Comparison of ENCODE assay signal across 8 cellular contexts in the genomic region with DNA sequence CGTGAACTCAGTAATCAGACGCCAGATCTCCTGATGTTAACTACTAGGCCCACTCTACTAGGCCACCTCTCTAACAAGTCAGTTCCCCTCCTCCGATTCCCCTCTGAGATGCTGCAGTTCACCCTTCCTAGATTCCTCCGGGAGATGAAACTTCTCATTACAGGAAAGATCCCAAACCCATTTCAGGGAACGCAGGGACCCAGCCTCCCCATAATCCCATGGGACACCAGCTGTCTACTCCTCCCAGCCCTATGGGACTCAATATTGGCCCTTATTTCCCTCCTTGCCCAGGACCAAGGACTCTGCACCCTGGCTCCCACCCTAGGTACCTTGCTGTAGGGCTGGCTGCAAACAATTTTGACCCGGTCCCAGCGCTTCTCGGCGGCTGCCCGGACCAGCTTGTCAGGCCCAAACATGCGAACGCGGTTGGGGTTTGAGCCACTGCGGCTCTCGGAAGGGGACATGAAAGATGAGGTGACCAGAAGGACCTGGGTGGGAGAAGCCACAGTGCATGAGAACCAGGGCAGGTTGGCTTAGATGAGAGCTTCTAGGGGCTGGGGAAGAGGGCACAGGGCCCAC. TPM values are rescaled to one million over a fixed set of nuclear protein-coding genes. Genes with fewer than 3 reads are reported as not detected.
"Had no signal": no experiment of that assay in that cellular context is flagged by ENCODE, and none has a peak within 500 bp of the region (broad histone marks: within the 10 kb centered on the region; RNA-seq: fewer than 3 reads in every experiment).

No MANE protein-coding gene starts in this region.

- H3K9me3 ChIP-seq: adrenal gland, lower lobe of right lung, neutrophil, thyroid gland, uterus had no signal

- DNase-seq: cortex of kidney had no signal

- H3K27me3 ChIP-seq: adrenal gland, hepatocyte, neutrophil, thyroid gland, uterus had no signal

- H3K27ac ChIP-seq: adrenal gland, hepatocyte, lower lobe of right lung, neutrophil, thyroid gland, uterus had no signal

RNA-seq across cellular contexts. Expression of gene ZNF575, which starts 21.4 kb away (rescaled TPM):
- total RNA-seq: hepatocyte, skeletal muscle tissue had no signal
